Comparison of ENCODE assay signal across 1 cellular context in the genomic region with DNA sequence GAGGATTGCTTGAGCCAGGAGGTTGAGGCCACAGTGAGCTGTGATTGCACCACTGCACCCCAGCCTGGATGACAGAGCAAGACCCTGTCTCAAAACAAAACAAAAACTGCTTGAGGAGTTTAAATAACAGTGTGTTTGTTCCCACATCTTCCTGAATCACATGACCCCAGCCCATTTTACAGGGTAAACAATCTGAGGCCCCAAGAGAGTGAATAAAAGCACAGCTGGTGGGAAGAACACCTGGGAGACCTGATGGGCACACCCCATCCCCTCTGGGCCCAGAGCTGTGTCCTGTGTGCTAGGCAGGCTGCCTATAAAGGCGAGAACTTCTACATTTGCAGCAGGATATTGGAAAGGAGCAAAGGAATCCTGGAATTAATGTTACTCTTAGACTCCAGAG.
TF ChIP-seq lines count a peak whose summit lies in the region.

No MANE protein-coding gene starts in this region.

TF ChIP-seq in IMR-90, 13 proteins besides CTCF, POLR2A, EP300 and RAD21:
- no peak for TF ChIP-seq ELK1 (IDR thresholded peaks at IDR 0.05; ENCODE audit: borderline replicate concordance, low read depth, low read length)
